In the genomic region with DNA sequence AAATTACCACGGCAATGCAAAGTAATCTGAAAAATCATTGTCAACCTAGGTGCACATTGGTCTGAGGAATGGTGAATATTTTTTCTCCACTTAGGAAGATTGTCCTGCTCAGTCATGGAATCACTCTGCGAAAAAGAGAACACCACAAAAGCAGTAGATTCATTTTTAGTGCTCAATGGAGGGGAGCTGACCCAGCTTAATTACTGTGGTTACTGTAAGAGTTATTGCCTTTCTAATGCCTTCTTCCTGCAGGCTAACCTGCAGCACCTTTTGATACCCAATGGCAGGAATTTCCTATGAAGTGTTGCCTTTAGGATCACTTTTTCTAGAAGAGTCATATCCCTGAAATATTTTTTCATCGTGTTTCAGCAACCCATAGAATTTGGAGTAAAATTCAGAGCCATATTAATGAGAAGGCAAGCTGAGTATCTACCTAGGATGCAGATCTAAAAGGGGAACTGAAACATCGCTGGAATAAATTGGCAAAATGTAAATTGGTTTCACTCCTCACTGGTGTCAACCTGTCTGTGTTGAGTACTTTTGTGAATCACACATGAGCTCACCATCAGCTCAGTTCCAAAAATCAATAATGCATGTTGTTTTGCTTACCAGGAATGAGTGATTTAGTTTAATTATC, we compare ENCODE assay signal across 1 cellular context.
A peak's percentile ranks its signal among the peaks of the same experiment; 100 is the strongest.
TF ChIP-seq lines count a peak whose summit lies in the region.

No MANE protein-coding gene starts in this region.

TF ChIP-seq in GM12878, 131 proteins besides CTCF, POLR2A, EP300 and RAD21 (continued from another document):
- TF ChIP-seq, protein P1, sequence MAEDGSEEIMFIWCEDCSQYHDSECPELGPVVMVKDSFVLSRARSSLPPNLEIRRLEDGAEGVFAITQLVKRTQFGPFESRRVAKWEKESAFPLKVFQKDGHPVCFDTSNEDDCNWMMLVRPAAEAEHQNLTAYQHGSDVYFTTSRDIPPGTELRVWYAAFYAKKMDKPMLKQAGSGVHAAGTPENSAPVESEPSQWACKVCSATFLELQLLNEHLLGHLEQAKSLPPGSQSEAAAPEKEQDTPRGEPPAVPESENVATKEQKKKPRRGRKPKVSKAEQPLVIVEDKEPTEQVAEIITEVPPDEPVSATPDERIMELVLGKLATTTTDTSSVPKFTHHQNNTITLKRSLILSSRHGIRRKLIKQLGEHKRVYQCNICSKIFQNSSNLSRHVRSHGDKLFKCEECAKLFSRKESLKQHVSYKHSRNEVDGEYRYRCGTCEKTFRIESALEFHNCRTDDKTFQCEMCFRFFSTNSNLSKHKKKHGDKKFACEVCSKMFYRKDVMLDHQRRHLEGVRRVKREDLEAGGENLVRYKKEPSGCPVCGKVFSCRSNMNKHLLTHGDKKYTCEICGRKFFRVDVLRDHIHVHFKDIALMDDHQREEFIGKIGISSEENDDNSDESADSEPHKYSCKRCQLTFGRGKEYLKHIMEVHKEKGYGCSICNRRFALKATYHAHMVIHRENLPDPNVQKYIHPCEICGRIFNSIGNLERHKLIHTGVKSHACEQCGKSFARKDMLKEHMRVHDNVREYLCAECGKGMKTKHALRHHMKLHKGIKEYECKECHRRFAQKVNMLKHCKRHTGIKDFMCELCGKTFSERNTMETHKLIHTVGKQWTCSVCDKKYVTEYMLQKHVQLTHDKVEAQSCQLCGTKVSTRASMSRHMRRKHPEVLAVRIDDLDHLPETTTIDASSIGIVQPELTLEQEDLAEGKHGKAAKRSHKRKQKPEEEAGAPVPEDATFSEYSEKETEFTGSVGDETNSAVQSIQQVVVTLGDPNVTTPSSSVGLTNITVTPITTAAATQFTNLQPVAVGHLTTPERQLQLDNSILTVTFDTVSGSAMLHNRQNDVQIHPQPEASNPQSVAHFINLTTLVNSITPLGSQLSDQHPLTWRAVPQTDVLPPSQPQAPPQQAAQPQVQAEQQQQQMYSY (CRISPR knock-in tag; IDR thresholded peaks at IDR 0.05): no peak
- TF ChIP-seq MEF2B (IDR thresholded peaks at IDR 0.05; ENCODE audit: partially characterized antibody, poor library complexity, severe bottlenecking) (peak; percentile 35), RAD51 (IDR thresholded peaks at IDR 0.05) (no peak), GABPA (IDR thresholded peaks at IDR 0.05; ENCODE audit: low read depth) (no peak), TCF7 (IDR thresholded peaks at IDR 0.05; ENCODE audit: borderline replicate concordance) (no peak), IKZF1 (conservative IDR thresholded peaks at IDR 0.05) (peak; percentile 83), ZZZ3 (IDR thresholded peaks at IDR 0.05; ENCODE audit: control insufficient read depth, insufficient read length, low read depth) (no peak), MTA2 (IDR thresholded peaks at IDR 0.05; ENCODE audit: low read depth) (peak; percentile 96), BHLHE40 (IDR thresholded peaks at IDR 0.05; ENCODE audit: borderline replicate concordance in 1 of 2, low read depth in 2 of 2, low read length in 1 of 2) (no peak), ZNF24 (IDR thresholded peaks at IDR 0.05) (peak; percentile 35; the same call in 1 of the 2 replicates), YY1 (IDR thresholded peaks at IDR 0.05; ENCODE audit: low read depth, low read length) (no peak), TCF3 (IDR thresholded peaks at IDR 0.05; ENCODE audit: borderline replicate concordance, insufficient read depth, low read depth, low read length) (no peak), POU2F2 (IDR thresholded peaks at IDR 0.05; ENCODE audit: borderline replicate concordance, low read depth, low read length) (peak; percentile 80; the same call in 1 of the 3 replicates), BCL11A (IDR thresholded peaks at IDR 0.05; ENCODE audit: low read depth, low read length) (peak; percentile 66; the same call in 1 of the 2 replicates), IRF4 (IDR thresholded peaks at IDR 0.05; ENCODE audit: low read depth, low read length) (0 out of 2 replicates have a peak, but pooled peaks have one; percentile 47), BMI1 (IDR thresholded peaks at IDR 0.05; ENCODE audit: borderline replicate concordance) (peak; percentile 52; the same call in 1 of the 2 replicates), ESRRA (IDR thresholded peaks at IDR 0.05; ENCODE audit: low read length) (no peak), PAX5 (IDR thresholded peaks at IDR 0.05; ENCODE audit: borderline replicate concordance, low read depth, low read length) (no peak), IKZF2 (IDR thresholded peaks at IDR 0.05) (peak; percentile 88 to 89), JUNB (IDR thresholded peaks at IDR 0.05) (no peak), SPI1 (IDR thresholded peaks at IDR 0.05; ENCODE audit: borderline replicate concordance, insufficient read depth, low read depth, low read length) (peak; percentile 94), DPF2 (IDR thresholded peaks at IDR 0.05) (peak; percentile 90), NR2F1 (conservative IDR thresholded peaks at IDR 0.05) (0 out of 2 replicates have a peak, but pooled peaks have one; percentile 35)
- TF ChIP-seq, protein P2, sequence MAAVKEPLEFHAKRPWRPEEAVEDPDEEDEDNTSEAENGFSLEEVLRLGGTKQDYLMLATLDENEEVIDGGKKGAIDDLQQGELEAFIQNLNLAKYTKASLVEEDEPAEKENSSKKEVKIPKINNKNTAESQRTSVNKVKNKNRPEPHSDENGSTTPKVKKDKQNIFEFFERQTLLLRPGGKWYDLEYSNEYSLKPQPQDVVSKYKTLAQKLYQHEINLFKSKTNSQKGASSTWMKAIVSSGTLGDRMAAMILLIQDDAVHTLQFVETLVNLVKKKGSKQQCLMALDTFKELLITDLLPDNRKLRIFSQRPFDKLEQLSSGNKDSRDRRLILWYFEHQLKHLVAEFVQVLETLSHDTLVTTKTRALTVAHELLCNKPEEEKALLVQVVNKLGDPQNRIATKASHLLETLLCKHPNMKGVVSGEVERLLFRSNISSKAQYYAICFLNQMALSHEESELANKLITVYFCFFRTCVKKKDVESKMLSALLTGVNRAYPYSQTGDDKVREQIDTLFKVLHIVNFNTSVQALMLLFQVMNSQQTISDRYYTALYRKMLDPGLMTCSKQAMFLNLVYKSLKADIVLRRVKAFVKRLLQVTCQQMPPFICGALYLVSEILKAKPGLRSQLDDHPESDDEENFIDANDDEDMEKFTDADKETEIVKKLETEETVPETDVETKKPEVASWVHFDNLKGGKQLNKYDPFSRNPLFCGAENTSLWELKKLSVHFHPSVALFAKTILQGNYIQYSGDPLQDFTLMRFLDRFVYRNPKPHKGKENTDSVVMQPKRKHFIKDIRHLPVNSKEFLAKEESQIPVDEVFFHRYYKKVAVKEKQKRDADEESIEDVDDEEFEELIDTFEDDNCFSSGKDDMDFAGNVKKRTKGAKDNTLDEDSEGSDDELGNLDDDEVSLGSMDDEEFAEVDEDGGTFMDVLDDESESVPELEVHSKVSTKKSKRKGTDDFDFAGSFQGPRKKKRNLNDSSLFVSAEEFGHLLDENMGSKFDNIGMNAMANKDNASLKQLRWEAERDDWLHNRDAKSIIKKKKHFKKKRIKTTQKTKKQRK (IDR thresholded peaks at IDR 0.05; ENCODE audit: low read depth, low read length): no peak
- TF ChIP-seq, protein P3, sequence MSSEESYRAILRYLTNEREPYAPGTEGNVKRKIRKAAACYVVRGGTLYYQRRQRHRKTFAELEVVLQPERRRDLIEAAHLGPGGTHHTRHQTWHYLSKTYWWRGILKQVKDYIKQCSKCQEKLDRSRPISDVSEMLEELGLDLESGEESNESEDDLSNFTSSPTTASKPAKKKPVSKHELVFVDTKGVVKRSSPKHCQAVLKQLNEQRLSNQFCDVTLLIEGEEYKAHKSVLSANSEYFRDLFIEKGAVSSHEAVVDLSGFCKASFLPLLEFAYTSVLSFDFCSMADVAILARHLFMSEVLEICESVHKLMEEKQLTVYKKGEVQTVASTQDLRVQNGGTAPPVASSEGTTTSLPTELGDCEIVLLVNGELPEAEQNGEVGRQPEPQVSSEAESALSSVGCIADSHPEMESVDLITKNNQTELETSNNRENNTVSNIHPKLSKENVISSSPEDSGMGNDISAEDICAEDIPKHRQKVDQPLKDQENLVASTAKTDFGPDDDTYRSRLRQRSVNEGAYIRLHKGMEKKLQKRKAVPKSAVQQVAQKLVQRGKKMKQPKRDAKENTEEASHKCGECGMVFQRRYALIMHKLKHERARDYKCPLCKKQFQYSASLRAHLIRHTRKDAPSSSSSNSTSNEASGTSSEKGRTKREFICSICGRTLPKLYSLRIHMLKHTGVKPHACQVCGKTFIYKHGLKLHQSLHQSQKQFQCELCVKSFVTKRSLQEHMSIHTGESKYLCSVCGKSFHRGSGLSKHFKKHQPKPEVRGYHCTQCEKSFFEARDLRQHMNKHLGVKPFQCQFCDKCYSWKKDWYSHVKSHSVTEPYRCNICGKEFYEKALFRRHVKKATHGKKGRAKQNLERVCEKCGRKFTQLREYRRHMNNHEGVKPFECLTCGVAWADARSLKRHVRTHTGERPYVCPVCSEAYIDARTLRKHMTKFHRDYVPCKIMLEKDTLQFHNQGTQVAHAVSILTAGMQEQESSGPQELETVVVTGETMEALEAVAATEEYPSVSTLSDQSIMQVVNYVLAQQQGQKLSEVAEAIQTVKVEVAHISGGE (CRISPR knock-in tag; IDR thresholded peaks at IDR 0.05): no peak
- TF ChIP-seq, protein P4, sequence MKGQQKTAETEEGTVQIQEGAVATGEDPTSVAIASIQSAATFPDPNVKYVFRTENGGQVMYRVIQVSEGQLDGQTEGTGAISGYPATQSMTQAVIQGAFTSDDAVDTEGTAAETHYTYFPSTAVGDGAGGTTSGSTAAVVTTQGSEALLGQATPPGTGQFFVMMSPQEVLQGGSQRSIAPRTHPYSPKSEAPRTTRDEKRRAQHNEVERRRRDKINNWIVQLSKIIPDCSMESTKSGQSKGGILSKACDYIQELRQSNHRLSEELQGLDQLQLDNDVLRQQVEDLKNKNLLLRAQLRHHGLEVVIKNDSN (IDR thresholded peaks at IDR 0.05; ENCODE audit: borderline replicate concordance, extremely low read length, insufficient read depth, low read depth, low read length): no peak
- TF ChIP-seq, protein P5, sequence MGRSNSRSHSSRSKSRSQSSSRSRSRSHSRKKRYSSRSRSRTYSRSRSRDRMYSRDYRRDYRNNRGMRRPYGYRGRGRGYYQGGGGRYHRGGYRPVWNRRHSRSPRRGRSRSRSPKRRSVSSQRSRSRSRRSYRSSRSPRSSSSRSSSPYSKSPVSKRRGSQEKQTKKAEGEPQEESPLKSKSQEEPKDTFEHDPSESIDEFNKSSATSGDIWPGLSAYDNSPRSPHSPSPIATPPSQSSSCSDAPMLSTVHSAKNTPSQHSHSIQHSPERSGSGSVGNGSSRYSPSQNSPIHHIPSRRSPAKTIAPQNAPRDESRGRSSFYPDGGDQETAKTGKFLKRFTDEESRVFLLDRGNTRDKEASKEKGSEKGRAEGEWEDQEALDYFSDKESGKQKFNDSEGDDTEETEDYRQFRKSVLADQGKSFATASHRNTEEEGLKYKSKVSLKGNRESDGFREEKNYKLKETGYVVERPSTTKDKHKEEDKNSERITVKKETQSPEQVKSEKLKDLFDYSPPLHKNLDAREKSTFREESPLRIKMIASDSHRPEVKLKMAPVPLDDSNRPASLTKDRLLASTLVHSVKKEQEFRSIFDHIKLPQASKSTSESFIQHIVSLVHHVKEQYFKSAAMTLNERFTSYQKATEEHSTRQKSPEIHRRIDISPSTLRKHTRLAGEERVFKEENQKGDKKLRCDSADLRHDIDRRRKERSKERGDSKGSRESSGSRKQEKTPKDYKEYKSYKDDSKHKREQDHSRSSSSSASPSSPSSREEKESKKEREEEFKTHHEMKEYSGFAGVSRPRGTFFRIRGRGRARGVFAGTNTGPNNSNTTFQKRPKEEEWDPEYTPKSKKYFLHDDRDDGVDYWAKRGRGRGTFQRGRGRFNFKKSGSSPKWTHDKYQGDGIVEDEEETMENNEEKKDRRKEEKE (IDR thresholded peaks at IDR 0.05): no peak
- TF ChIP-seq, protein P6, sequence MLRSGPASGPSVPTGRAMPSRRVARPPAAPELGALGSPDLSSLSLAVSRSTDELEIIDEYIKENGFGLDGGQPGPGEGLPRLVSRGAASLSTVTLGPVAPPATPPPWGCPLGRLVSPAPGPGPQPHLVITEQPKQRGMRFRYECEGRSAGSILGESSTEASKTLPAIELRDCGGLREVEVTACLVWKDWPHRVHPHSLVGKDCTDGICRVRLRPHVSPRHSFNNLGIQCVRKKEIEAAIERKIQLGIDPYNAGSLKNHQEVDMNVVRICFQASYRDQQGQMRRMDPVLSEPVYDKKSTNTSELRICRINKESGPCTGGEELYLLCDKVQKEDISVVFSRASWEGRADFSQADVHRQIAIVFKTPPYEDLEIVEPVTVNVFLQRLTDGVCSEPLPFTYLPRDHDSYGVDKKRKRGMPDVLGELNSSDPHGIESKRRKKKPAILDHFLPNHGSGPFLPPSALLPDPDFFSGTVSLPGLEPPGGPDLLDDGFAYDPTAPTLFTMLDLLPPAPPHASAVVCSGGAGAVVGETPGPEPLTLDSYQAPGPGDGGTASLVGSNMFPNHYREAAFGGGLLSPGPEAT (IDR thresholded peaks at IDR 0.05; ENCODE audit: low read depth): 0 out of 2 replicates have a peak, but pooled peaks have one; percentile 48
